In the genomic region with DNA sequence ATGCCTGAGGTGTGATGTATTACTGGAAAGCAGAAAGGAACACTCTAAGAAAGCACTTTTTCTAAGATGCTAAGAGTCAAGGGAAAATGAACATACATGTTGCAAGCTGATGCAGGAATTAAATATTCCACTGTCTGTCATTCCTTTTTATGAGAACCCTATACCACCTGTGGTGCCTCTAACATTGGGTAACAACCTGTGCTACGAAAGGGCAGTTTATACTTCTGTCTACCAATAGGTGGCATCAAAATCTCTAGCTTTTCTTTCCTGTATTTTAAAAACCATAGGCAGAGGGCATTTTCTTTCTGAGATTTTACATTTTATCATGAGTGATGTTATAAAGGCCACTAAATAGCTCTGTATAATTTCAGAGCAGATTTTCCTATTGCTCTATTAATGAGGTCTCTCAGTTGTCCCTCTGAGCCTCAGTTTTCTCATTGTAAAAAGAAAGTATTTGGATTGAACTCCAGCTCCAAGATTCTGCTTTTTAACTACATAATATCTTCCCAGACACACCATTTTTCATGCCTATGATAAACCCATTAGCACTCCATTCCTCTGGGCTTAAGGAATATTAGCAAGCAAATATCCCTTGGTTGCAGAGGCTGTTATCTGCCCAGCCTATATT, we compare ENCODE assay signal across 8 cellular contexts. TPM values are rescaled to one million over a fixed set of nuclear protein-coding genes. Genes with fewer than 3 reads are reported as not detected.
DNase-seq lines count a peak whose midpoint lies in the region; ATAC-seq, FAIRE-seq and TF ChIP-seq lines count a peak whose summit lies in the region.

No MANE protein-coding gene starts in this region.

- H3K79me2 ChIP-seq in GM23248 (ENCODE audit: insufficient read depth): no peaks in the 10 kb centered on the region
- H3K79me2 ChIP-seq in endothelial cell of umbilical vein (ENCODE audit: control insufficient read depth, insufficient read depth, low read length): no peaks in the 10 kb centered on the region

- POLR2A ChIA-PET in A549 (lab: Yijun Ruan, JAX): interaction anchor here (1.4 kb wide), 1 partner anchor 97 kb away, joined by 4 read pairs; no protein-coding TSS in a partner anchor
- POLR2A ChIA-PET in endothelial cell of umbilical vein (lab: Charles Lee): interaction anchor here (0.6 kb wide), 1 partner anchor 835 kb away, joined by 3 read pairs; no protein-coding TSS in a partner anchor

- 0% methylated on average over 1 of the region's 1 CpG for WGBS in A549 (ENCODE audit: missing lambda C conversion rate)
- WGBS in GM23248 (ENCODE audit: low coverage in 1 of 2, low lambda C conversion rate in 2 of 2, missing lambda C conversion rate in 2 of 2), 2 experiments: 0% methylated on average over 1 of the region's 1 CpG
- 0% methylated on average over 1 of the region's 1 CpG for WGBS in suprapubic skin

- no peaks in the 10 kb centered on the region for H3K9me1 ChIP-seq in endothelial cell of umbilical vein (replicated peaks; ENCODE audit: control insufficient read depth, extremely low read depth, insufficient read depth, low read length)

- TF ChIP-seq CTCF in A549 (IDR thresholded peaks at IDR 0.05): peak; percentile 79
- peak; percentile 30 to 53 for TF ChIP-seq CTCF in endothelial cell of umbilical vein (IDR thresholded peaks at IDR 0.05; ENCODE audit: extremely low read depth in 1 of 2, insufficient read depth in 1 of 2, low read depth in 1 of 2, low read length in 2 of 2)
- TF ChIP-seq CTCF in type B pancreatic cell (conservative IDR thresholded peaks at IDR 0.05): peak; percentile 76
- TF ChIP-seq CTCF in suprapubic skin (IDR thresholded peaks at IDR 0.05): peak in 1 of 2 donors; percentile 40

- no peaks in the 10 kb centered on the region for H3F3A ChIP-seq in GM23248 (ENCODE audit: insufficient read depth)

- no peak overlapping the region for H2AFZ ChIP-seq in GM23248
- H2AFZ ChIP-seq in endothelial cell of umbilical vein (ENCODE audit: low read depth, low read length): no peak overlapping the region

- H3K4me2 ChIP-seq in A549 (no peak overlapping the region), GM23248 (ENCODE audit: unreplicated experiment) (no peak overlapping the region), endothelial cell of umbilical vein (ENCODE audit: insufficient read depth, low read length) (no peak overlapping the region)

- H3K9me3 ChIP-seq in A549: no peaks in the 10 kb centered on the region
- no peaks in the 10 kb centered on the region for H3K9me3 ChIP-seq in GM23248 (ENCODE audit: low read depth)
- H3K9me3 ChIP-seq in endothelial cell of umbilical vein (replicated peaks; ENCODE audit: control insufficient read depth, insufficient read depth, low read length): no peaks in the 10 kb centered on the region
- H3K9me3 ChIP-seq in suprapubic skin: no peaks in the 10 kb centered on the region

- in situ Hi-C loops in GM23248 (cut with MboI): loop anchor here (10.0 kb wide), 2 partner anchors 146 to 244 kb away; no protein-coding TSS in a partner anchor

- peaks cover 61% of the 10 kb centered on the region for H3K27me3 Mint-ChIP-seq in type B pancreatic cell

- DNase-seq in A549 (ENCODE audit: low read depth in 1 of 2, low spot score in 1 of 2): peak; percentile 10 to 48
- peak; percentile 64 for DNase-seq in GM23248
- DNase-seq in NCI-H748 treated with DMSO at 0.1 percent for 48 hours (lab: John Stamatoyannopoulos, UW): peak; percentile 4
- DNase-seq in endothelial cell of umbilical vein (ENCODE audit: low read depth, low spot score): peak; percentile 17
- no peak for DNase-seq in type B pancreatic cell (ENCODE audit: extremely low spot score, unreplicated experiment)
- no peak for DNase-seq in suprapubic skin (ENCODE audit: low spot score in 2 of 2)

- no peak for TF ChIP-seq EP300 in A549 (IDR thresholded peaks at IDR 0.05)
- no peak for TF ChIP-seq EP300 in suprapubic skin (IDR thresholded peaks at IDR 0.05)

- H3K9ac ChIP-seq in GM23248 (no peak overlapping the region), endothelial cell of umbilical vein (replicated peaks; ENCODE audit: extremely low read depth, insufficient read depth, low read length) (no peak overlapping the region)

- H3K9me3 Mint-ChIP-seq in type B pancreatic cell: no peaks in the 10 kb centered on the region

- peaks cover 6% of the 10 kb centered on the region for H3K4me1 Mint-ChIP-seq in type B pancreatic cell (ENCODE audit: unreplicated experiment)

- no peak overlapping the region for H3K27ac Mint-ChIP-seq in type B pancreatic cell

- no peaks in the 10 kb centered on the region for H3K9me2 ChIP-seq in GM23248 (ENCODE audit: insufficient read depth)

- peak in 1 of 2 experiments; percentile 27; a peak in 2 of 6 replicates for ATAC-seq in A549
- no peak for ATAC-seq in HG03095 (IDR thresholded peaks at IDR 0.05; ENCODE audit: unreplicated experiment)
- no peak for ATAC-seq in GM21529 (IDR thresholded peaks at IDR 0.05; ENCODE audit: unreplicated experiment)

- FAIRE-seq in A549 (lab: Jason Lieb, UNC) (peak; percentile 51), endothelial cell of umbilical vein (lab: Jason Lieb, UNC) (peak; percentile 44)

- TF ChIP-seq RAD21 in A549 (conservative IDR thresholded peaks at IDR 0.05 in 1 of 2, IDR thresholded peaks at IDR 0.05 in 1 of 2): peak; percentile 85 to 88

- no peak overlapping the region for H3K4me3 Mint-ChIP-seq in type B pancreatic cell

- peaks cover 29% of the 10 kb centered on the region for H3K4me1 ChIP-seq in A549
- H3K4me1 ChIP-seq in GM23248 (ENCODE audit: insufficient read depth): peaks cover 6% of the 10 kb centered on the region; the same call in 1 of the 2 replicates
- H3K4me1 ChIP-seq in endothelial cell of umbilical vein (ENCODE audit: control insufficient read depth, extremely low read depth, insufficient read depth, low read length): no peaks in the 10 kb centered on the region
- H3K4me1 ChIP-seq in suprapubic skin: peaks cover 13% of the 10 kb centered on the region

- H4K20me1 ChIP-seq in GM23248 (ENCODE audit: insufficient read depth): no peaks in the 10 kb centered on the region
- H4K20me1 ChIP-seq in endothelial cell of umbilical vein (replicated peaks; ENCODE audit: control insufficient read depth, extremely low read depth, insufficient read depth, low read length): peaks cover 2% of the 10 kb centered on the region

- H3K36me3 ChIP-seq in GM23248 (ENCODE audit: low read depth) (no peaks in the 10 kb centered on the region), endothelial cell of umbilical vein (ENCODE audit: control insufficient read depth in 2 of 2, extremely low read depth in 1 of 2, insufficient read depth in 2 of 2, low read length in 2 of 2) (no peaks in the 10 kb centered on the region), suprapubic skin (no peaks in the 10 kb centered on the region)

- H3K4me3 ChIP-seq in A549 (no peak overlapping the region), GM23248 (no peak overlapping the region), endothelial cell of umbilical vein (replicated peaks in 1 of 3; ENCODE audit: insufficient read depth in 1 of 3, low read depth in 1 of 3, low read length in 3 of 3) (no peak overlapping the region), suprapubic skin (no peak overlapping the region)

- no TSS peak for BruUV-seq in endothelial cell of umbilical vein (replicated peaks; lab: Mats Ljungman, UMichigan)

- dilution Hi-C loops in endothelial cell of umbilical vein (cut with MboI; ENCODE audit: extremely low pct_ligation_motif_present, low sequenced_read_pairs): no loop called here

- H3K27ac ChIP-seq in A549 (peak overlapping the region; percentile 25 to 64; a peak in 4 of 6 replicates), GM23248 (no peak overlapping the region), endothelial cell of umbilical vein (ENCODE audit: insufficient read depth, low read depth, low read length) (no peak overlapping the region), suprapubic skin (no peak overlapping the region)

- intact Hi-C loops in endothelial cell of umbilical vein (cut with micrococcal nuclease): loop anchor here (1.0 to 5.0 kb wide), 3 partner anchors 142 to 359 kb away; no protein-coding TSS in a partner anchor

- TF ChIP-seq POLR2A in A549 (IDR thresholded peaks at IDR 0.05; ENCODE audit: low read length) (no peak), endothelial cell of umbilical vein (IDR thresholded peaks at IDR 0.05; ENCODE audit: low read depth, low read length) (no peak), suprapubic skin (IDR thresholded peaks at IDR 0.05) (no peak)

- peaks cover 25% of the 10 kb centered on the region for H3K27me3 ChIP-seq in GM23248 (replicated peaks; ENCODE audit: insufficient read depth)
- peaks cover 17 to 18% of the 10 kb centered on the region in 2 experiments for H3K27me3 ChIP-seq in endothelial cell of umbilical vein (ENCODE audit: control insufficient read depth in 2 of 2, insufficient read depth in 2 of 2, low read length in 2 of 2)
- peaks cover 40% of the 10 kb centered on the region for H3K27me3 ChIP-seq in suprapubic skin

- H3K36me3 Mint-ChIP-seq in type B pancreatic cell: no peaks in the 10 kb centered on the region

- CTCF ChIA-PET in A549 (lab: Yijun Ruan, JAX): interaction anchor here (0.6 to 7.5 kb wide), 43 partner anchors 8 to 1014 kb away, joined by 3 to 240 read pairs (median 4); no protein-coding TSS in a partner anchor
- CTCF ChIA-PET in endothelial cell of umbilical vein (lab: Charles Lee): interaction anchor here (0.8 to 4.2 kb wide), 24 partner anchors 9 to 984 kb away, joined by 3 to 163 read pairs (median 4); no protein-coding TSS in a partner anchor

TF ChIP-seq in A549, 52 proteins besides CTCF, POLR2A, EP300 and RAD21 (continues in another document):
- TF ChIP-seq EHMT2 (IDR thresholded peaks at IDR 0.05; ENCODE audit: low read depth): no peak

TF ChIP-seq in endothelial cell of umbilical vein, 7 proteins besides CTCF, POLR2A, EP300 and RAD21 (continues in another document):
- TF ChIP-seq POLR2AphosphoS5 (IDR thresholded peaks at IDR 0.05; ENCODE audit: insufficient read depth, low read depth, low read length): no peak

RNA-seq across cellular contexts. Expression of a gene that starts 3.5 kb away (rescaled TPM):
- polyA plus RNA-seq in A549 (2011; rRNA removed) (8.7 and 10.6 TPM in 2 replicates), A549 (2017; fragmentation: RNase III; extraction: RNeasy Plus Mini Kit Qiagen cat#74134 plus additional on column Dnase treatment) (3.5 to 4.2 TPM (median 3.6 TPM) in 3 replicates), GM23248 (2016; fragmentation: Nextera tagmentation; extraction: Ambion mirVana) (0.44 and 0.95 TPM in 2 replicates), endothelial cell of umbilical vein (not detected in 2 replicates)
- 3.3 and 3.7 TPM in 2 replicates for polyA plus RNA-seq in A549 (2012; cell fraction: cytosol; rRNA removed)
- polyA plus RNA-seq in A549 (2012; cell fraction: nucleus; rRNA removed): 2.8 and 2.9 TPM in 2 replicates
- polyA minus RNA-seq in A549 (2011; rRNA and poly(A)+ RNA removed): 17.3 and 21.5 TPM in 2 replicates
- 0.11 and 0.25 TPM in 2 replicates for total RNA-seq in GM23248 (2014; rRNA removed; shearing (Covaris generic))
- total RNA-seq in endothelial cell of umbilical vein (not detected in 2 replicates), type B pancreatic cell (ENCODE audit: low replicate concordance) (3.9 and 5.2 TPM in 2 replicates), suprapubic skin (1 to 10 TPM in 1 of 4 donors, under 1 TPM in 1, not detected in 2; 0.32 to 1.1 TPM)
- polyA plus RNA-seq in endothelial cell of umbilical vein (2011; cell fraction: cytosol; rRNA removed): not detected in 2 replicates
- not detected in 2 replicates for polyA plus RNA-seq in endothelial cell of umbilical vein (2011; cell fraction: nucleus; rRNA removed)
- polyA plus RNA-seq in endothelial cell of umbilical vein (2012): not detected in 2 replicates
- not detected in 2 replicates for polyA minus RNA-seq in endothelial cell of umbilical vein
- not detected for polyA minus RNA-seq in endothelial cell of umbilical vein (2011; cell fraction: cytosol; rRNA and poly(A)+ RNA removed)
- polyA minus RNA-seq in endothelial cell of umbilical vein (2011; cell fraction: nucleus; rRNA and poly(A)+ RNA removed): not detected in 2 replicates

Comparison
In these comparisons a context has a peak if more than half of its experiments do, and no peak if none do; other contexts are left out.
1. DNase-seq: peak in A549 (2 of 2), GM23248 (single experiment), NCI-H748 treated with DMSO at 0.1 percent for 48 hours (single experiment) and endothelial cell of umbilical vein (single experiment); none in type B pancreatic cell (single experiment) and suprapubic skin (0 of 2).
2. H3K27ac ChIP-seq: peak in A549 (2 of 2); none in GM23248 (single experiment), endothelial cell of umbilical vein (single experiment) and suprapubic skin (single experiment).